22 cellular contexts compared by ENCODE assay signal in genomic region chr2:12047761-12048160, GRCh38.
DNase-seq lines count a peak whose midpoint lies in the region; ATAC-seq and TF ChIP-seq lines count a peak whose summit lies in the region.
"Had no signal": no experiment of that assay in that cellular context is flagged by ENCODE, and none has a peak within 500 bp of the region (broad histone marks: within the 10 kb centered on the region; RNA-seq: fewer than 3 reads in every experiment).

No MANE protein-coding gene starts in this region.

- no peaks in the 10 kb centered on the region for H3K9me2 ChIP-seq in Karpas-422 (replicated peaks; ENCODE audit: insufficient read depth, low read length)
- H3K9me2 ChIP-seq in OCI-LY7 (ENCODE audit: insufficient read depth, low read length): no peaks in the 10 kb centered on the region

- H2AFZ ChIP-seq in Karpas-422 (ENCODE audit: low read length): no peak overlapping the region
- H2AFZ ChIP-seq in OCI-LY7 (ENCODE audit: low read length): peak overlapping the region; percentile 79; the same call in 1 of the 2 replicates

- no peak for TF ChIP-seq POLR2A in esophagus muscularis mucosa (IDR thresholded peaks at IDR 0.05; ENCODE audit: low read depth)

- no peaks in the 10 kb centered on the region for H4K20me1 ChIP-seq in Karpas-422 (ENCODE audit: insufficient read depth, low read depth, low read length)
- H4K20me1 ChIP-seq in OCI-LY7 (ENCODE audit: insufficient read depth, low read length): no peaks in the 10 kb centered on the region

- no peak overlapping the region for H3K27ac ChIP-seq in CD4-positive, alpha-beta memory T cell (ENCODE audit: low read depth, low read length)
- H3K27ac ChIP-seq in Karpas-422 (ENCODE audit: low read length) (peak overlapping the region; percentile 99), OCI-LY7 (ENCODE audit: low read depth, low read length, poor library complexity, severe bottlenecking) (peak overlapping the region; percentile 90), esophagus muscularis mucosa (replicated peaks in 1 of 4) (no peak overlapping the region)
- H3K27ac ChIP-seq: C4-2B had no signal

- intact Hi-C loops in CD4-positive, alpha-beta memory T cell (cut with micrococcal nuclease): no loop called here
- intact Hi-C loops in OCI-LY7 (cut with micrococcal nuclease; ENCODE audit: unreplicated experiment): loop anchor here (1.0 to 5.0 kb wide), 4 partner anchors 80 to 295 kb away; no protein-coding TSS in a partner anchor
- intact Hi-C loops in esophagus muscularis mucosa (cut with DNase I): no loop called here

- no peak overlapping the region for H3K4me3 ChIP-seq in CD4-positive, alpha-beta memory T cell (ENCODE audit: low read length in 2 of 2)
- H3K4me3 ChIP-seq in Karpas-422 (ENCODE audit: low read length): no peak overlapping the region
- peak overlapping the region; percentile 10 for H3K4me3 ChIP-seq in OCI-LY7 (ENCODE audit: low read depth, low read length, poor library complexity, severe bottlenecking)
- no peak overlapping the region for H3K4me3 ChIP-seq in esophagus muscularis mucosa
- H3K4me3 ChIP-seq: MG63 had no signal

- H3K27me3 ChIP-seq in CD4-positive, alpha-beta memory T cell (ENCODE audit: insufficient read depth, low read length): no peaks in the 10 kb centered on the region
- no peaks in the 10 kb centered on the region for H3K27me3 ChIP-seq in Karpas-422 (ENCODE audit: low read length)
- no peaks in the 10 kb centered on the region for H3K27me3 ChIP-seq in esophagus muscularis mucosa
- H3K27me3 ChIP-seq: MG63 had no signal

- BruUV-seq in OCI-LY7 (replicated peaks; lab: Mats Ljungman, UMichigan): no TSS peak

- H3K79me2 ChIP-seq in Karpas-422 (ENCODE audit: low read length) (no peaks in the 10 kb centered on the region), OCI-LY7 (ENCODE audit: insufficient read depth, low read depth, low read length) (no peaks in the 10 kb centered on the region)

- TF ChIP-seq CTCF in OCI-LY7 (conservative IDR thresholded peaks at IDR 0.05; ENCODE audit: low read length) (no peak), esophagus muscularis mucosa (IDR thresholded peaks at IDR 0.05) (no peak)

- H3K27ac Mint-ChIP-seq in CD4-positive, alpha-beta memory T cell: peak overlapping the region in 4 of 7 donors; percentile 17 to 70 (median 28)
- H3K27ac Mint-ChIP-seq in naive B cell: peak overlapping the region; percentile 50 to 69 (median 54)

- POLR2A ChIA-PET in CD4-positive, alpha-beta memory T cell (lab: Charles Lee; ENCODE audit: partially characterized antibody): no interaction called here
- POLR2A ChIA-PET in OCI-LY7 (lab: Charles Lee): interaction anchor here (0.7 to 9.1 kb wide), 7 partner anchors 8 to 218 kb away, joined by 3 to 256 read pairs (median 4); no protein-coding TSS in a partner anchor

- peak overlapping the region in 1 of 8 donors; percentile 13 for H3K4me3 Mint-ChIP-seq in CD4-positive, alpha-beta memory T cell
- H3K4me3 Mint-ChIP-seq in naive B cell: peak overlapping the region; percentile 0 to 85 (median 45)

- TF ChIP-seq EP300 in esophagus muscularis mucosa (IDR thresholded peaks at IDR 0.05): no peak

- peaks cover 0 to 3% (median 0%) of the 10 kb centered on the region in 8 donors for H3K9me3 Mint-ChIP-seq in CD4-positive, alpha-beta memory T cell
- H3K9me3 Mint-ChIP-seq in naive B cell: peaks cover 0 to 1% (median 0%) of the 10 kb centered on the region in 7 donors

- H3K4me1 ChIP-seq in CD4-positive, alpha-beta memory T cell (ENCODE audit: insufficient read depth, low read length): peaks cover 54% of the 10 kb centered on the region
- H3K4me1 ChIP-seq in Karpas-422 (ENCODE audit: low read length): peaks cover 93% of the 10 kb centered on the region
- H3K4me1 ChIP-seq in OCI-LY7 (ENCODE audit: insufficient read depth, low read length, poor library complexity, severe bottlenecking): peaks cover 93% of the 10 kb centered on the region
- H3K4me1 ChIP-seq in esophagus muscularis mucosa: no peaks in the 10 kb centered on the region

- CTCF ChIA-PET in CD4-positive, alpha-beta memory T cell (lab: Charles Lee; ENCODE audit: partially characterized antibody): no interaction called here
- CTCF ChIA-PET in OCI-LY7 (lab: Charles Lee; ENCODE audit: unreplicated experiment): interaction anchor here (0.5 to 7.8 kb wide), 6 partner anchors 10 to 501 kb away, joined by 3 to 94 read pairs (median 4); no protein-coding TSS in a partner anchor

- peaks cover 34 to 51% (median 45%) of the 10 kb centered on the region in 4 donors for H3K4me1 Mint-ChIP-seq in CD4-positive, alpha-beta memory T cell
- peaks cover 74 to 97% (median 90%) of the 10 kb centered on the region in 3 donors for H3K4me1 Mint-ChIP-seq in naive B cell

- H3K4me2 ChIP-seq in Karpas-422 (ENCODE audit: low read depth, low read length, poor library complexity, severe bottlenecking) (peak overlapping the region; percentile 71), OCI-LY7 (ENCODE audit: low read length) (peak overlapping the region; percentile 91)

- H3K9ac ChIP-seq in Karpas-422 (ENCODE audit: low read length): peak overlapping the region; percentile 78

- peaks cover 0 to 5% of the 10 kb centered on the region in 2 donors for H3K27me3 Mint-ChIP-seq in CD4-positive, alpha-beta memory T cell
- no peaks in the 10 kb centered on the region for H3K27me3 Mint-ChIP-seq in naive B cell

- DNase-seq in CD4-positive, alpha-beta memory T cell: no peak
- DNase-seq in Karpas-422 (peak; percentile 54), OCI-LY7 (ENCODE audit: low spot score) (peak; percentile 66), naive B cell (no peak), esophagus muscularis mucosa (ENCODE audit: extremely low spot score) (no peak), NCI-H526 (lab: John Stamatoyannopoulos, UW) (no peak), GM19240 (ENCODE audit: insufficient read length, low spot score) (no peak), NCI-H2081 (lab: John Stamatoyannopoulos, UW) (no peak)
- DNase-seq: ACHN, DMS53, EL, GF-D8, MG63, NCI-H1092 treated with DMSO at 0.1 percent for 48 hours, NCI-H1436 treated with DMSO at 0.1 percent for 48 hours, NCI-H1930, NCI-H226, NCI-H510A treated with DMSO at 0.1 percent for 48 hours, NCI-H774, PC-3, Right ventricle myocardium superior had no signal

- no peaks in the 10 kb centered on the region for H3K9me3 ChIP-seq in CD4-positive, alpha-beta memory T cell (ENCODE audit: control insufficient read depth in 1 of 2, low read length in 2 of 2)
- H3K9me3 ChIP-seq in Karpas-422 (ENCODE audit: low read length) (no peaks in the 10 kb centered on the region), OCI-LY7 (ENCODE audit: low read length) (no peaks in the 10 kb centered on the region; the same call in 1 of the 2 replicates), esophagus muscularis mucosa (no peaks in the 10 kb centered on the region)
- H3K9me3 ChIP-seq: MG63 had no signal

- H3K36me3 ChIP-seq in CD4-positive, alpha-beta memory T cell (ENCODE audit: insufficient read depth, low read length): no peaks in the 10 kb centered on the region
- no peaks in the 10 kb centered on the region for H3K36me3 ChIP-seq in Karpas-422 (ENCODE audit: insufficient read depth, low read length)
- H3K36me3 ChIP-seq in OCI-LY7 (ENCODE audit: insufficient read depth, low read length): no peaks in the 10 kb centered on the region
- H3K36me3 ChIP-seq in esophagus muscularis mucosa: no peaks in the 10 kb centered on the region
- H3K36me3 ChIP-seq: MG63 had no signal

- H3K36me3 Mint-ChIP-seq in CD4-positive, alpha-beta memory T cell: no peaks in the 10 kb centered on the region
- H3K36me3 Mint-ChIP-seq in naive B cell: no peaks in the 10 kb centered on the region

- no peak for ATAC-seq in naive B cell (ENCODE audit: low read depth in 2 of 2)
- ATAC-seq: PC-3 had no signal

Comparison
In these comparisons a context has a peak if more than half of its experiments do, and no peak if none do; other contexts are left out.
1. DNase-seq: peak in Karpas-422 (single experiment) and OCI-LY7 (single experiment); none in CD4-positive, alpha-beta memory T cell (0 of 5), naive B cell (single experiment), esophagus muscularis mucosa (single experiment), NCI-H526 (0 of 2), GM19240 (single experiment) and NCI-H2081 (0 of 2).
2. H3K27ac ChIP-seq: peak in Karpas-422 (single experiment) and OCI-LY7 (single experiment); none in CD4-positive, alpha-beta memory T cell (single experiment) and esophagus muscularis mucosa (0 of 4).